ENCODE assay signal across 17 cellular contexts in genomic region chr21:45382698-45383000, GRCh38.
"Had no signal": no experiment of that assay in that cellular context is flagged by ENCODE, and none has a peak within 500 bp of the region (broad histone marks: within the 10 kb centered on the region; RNA-seq: fewer than 3 reads in every experiment).

No MANE protein-coding gene starts in this region.

- H3K27ac Mint-ChIP-seq: activated B cell treated with CpG ODN at 0.5 μM for 24 hours; activated CD8-positive, alpha-beta T cell treated with anti-CD3 and anti-CD28 coated beads, Interleukin-2, amount 10 ng/mL, durations not matched to agents 7 days and 5 days; activated naive CD8-positive, alpha-beta T cell treated with anti-CD3 and anti-CD28 coated beads, Interleukin-2, amount 10 ng/mL, durations not matched to agents 7 days and 5 days; memory B cell; nephron progenitor cell; stimulated activated naive B cell treated with anti-CD40 and anti-IgM and Interleukin-4, amounts not matched to agents 10 μg/mL and 1 μg/mL and 100 μg/mL, for 72 hours; T-helper 17 cell had no signal

- H3K4me1 Mint-ChIP-seq: activated B cell treated with CpG ODN at 0.5 μM for 24 hours; activated naive CD8-positive, alpha-beta T cell treated with anti-CD3 and anti-CD28 coated beads, Interleukin-2, amount 10 ng/mL, durations not matched to agents 7 days and 5 days had no signal

- H3K4me3 Mint-ChIP-seq: activated B cell treated with CpG ODN at 0.5 μM for 24 hours; activated CD8-positive, alpha-beta T cell treated with anti-CD3 and anti-CD28 coated beads, Interleukin-2, amount 10 ng/mL, durations not matched to agents 7 days and 5 days; activated naive CD8-positive, alpha-beta T cell treated with anti-CD3 and anti-CD28 coated beads, Interleukin-2, amount 10 ng/mL, durations not matched to agents 7 days and 5 days; effector memory CD8-positive, alpha-beta T cell; memory B cell; nephron progenitor cell; stimulated activated naive B cell treated with anti-CD40 and anti-IgM and Interleukin-4, amounts not matched to agents 10 μg/mL and 1 μg/mL and 100 μg/mL, for 72 hours; T-helper 17 cell had no signal

- H3K36me3 Mint-ChIP-seq: activated naive CD8-positive, alpha-beta T cell treated with anti-CD3 and anti-CD28 coated beads, Interleukin-2, amount 10 ng/mL, durations not matched to agents 7 days and 5 days; memory B cell had no signal

- ATAC-seq: activated CD8-positive, alpha-beta T cell treated with anti-CD3 and anti-CD28 coated beads, Interleukin-2, amount 10 ng/mL, durations not matched to agents 7 days and 5 days; effector memory CD8-positive, alpha-beta T cell; foreskin keratinocyte; left colon; stimulated activated naive B cell treated with anti-CD40 and anti-IgM and Interleukin-4, amounts not matched to agents 10 μg/mL and 1 μg/mL and 100 μg/mL, for 72 hours; T-helper 17 cell had no signal

- DNase-seq: activated B cell treated with CpG ODN at 0.5 μM for 24 hours; activated CD4-positive, alpha-beta T cell treated with anti-CD3 and anti-CD28 coated beads for 48 hours; activated CD8-positive, alpha-beta memory T cell treated with anti-CD3 and anti-CD28 coated beads, Interleukin-2, amount 50 U/mL, for 4 hours; activated CD8-positive, alpha-beta T cell treated with anti-CD3 and anti-CD28 coated beads, Interleukin-2, amount 10 ng/mL, durations not matched to agents 7 days and 5 days; activated gamma-delta T cell treated with Interleukin-2 at 50 U/mL for 16 hours; activated T-cell treated with anti-CD3 and anti-CD28 coated beads, Interleukin-2, amount 50 U/mL, for 48 hours; brain microvascular endothelial cell; dermis blood vessel endothelial cell; effector memory CD8-positive, alpha-beta T cell; foreskin keratinocyte; left colon; nephron progenitor cell; stimulated activated CD4-positive, alpha-beta T cell treated with anti-CD3 and anti-CD28 coated beads, Interleukin-2, amount 100 ng/mL, for 48 hours; stimulated activated naive B cell treated with anti-CD40 and anti-IgM and Interleukin-4, amounts not matched to agents 10 μg/mL and 1 μg/mL and 100 μg/mL, for 72 hours; T-helper 17 cell had no signal

- H3K9me3 Mint-ChIP-seq: activated naive CD8-positive, alpha-beta T cell treated with anti-CD3 and anti-CD28 coated beads, Interleukin-2, amount 10 ng/mL, durations not matched to agents 7 days and 5 days; effector memory CD8-positive, alpha-beta T cell had no signal
